27 cellular contexts compared by ENCODE assay signal in the genomic region with DNA sequence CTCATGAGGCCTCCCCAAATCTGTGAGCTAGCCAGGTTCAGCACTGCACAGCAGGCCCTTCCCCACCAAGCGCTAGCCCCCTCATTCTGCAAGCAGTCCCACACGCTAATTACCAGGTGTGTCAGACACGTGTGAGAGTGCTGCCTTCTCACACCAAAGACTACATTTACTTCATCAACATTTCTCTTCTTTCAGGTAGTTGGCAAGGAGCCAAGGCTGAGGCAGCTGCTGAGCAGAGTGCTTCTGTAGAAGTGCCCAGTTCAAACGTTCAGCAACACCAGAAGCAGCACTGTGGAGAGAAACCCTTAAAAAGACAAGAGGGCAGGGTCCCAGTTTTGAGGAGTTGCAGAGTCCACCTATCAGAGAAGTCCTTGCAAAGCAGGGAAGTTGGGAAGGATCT. TPM values are rescaled to one million over a fixed set of nuclear protein-coding genes. Genes with fewer than 3 reads are reported as not detected.
DNase-seq lines count a peak whose midpoint lies in the region; ATAC-seq, FAIRE-seq and TF ChIP-seq lines count a peak whose summit lies in the region.
"Had no signal": no experiment of that assay in that cellular context is flagged by ENCODE, and none has a peak within 500 bp of the region (broad histone marks: within the 10 kb centered on the region; RNA-seq: fewer than 3 reads in every experiment).

No MANE protein-coding gene starts in this region.

- H4K20me1 ChIP-seq in HepG2 (ENCODE audit: insufficient read depth, low read length) = no peaks in the 10 kb centered on the region

- CTCF ChIA-PET in HepG2 (lab: Yijun Ruan, JAX; ENCODE audit: low intra/inter-chr PET ratio, low total read pairs) = no interaction called here

- H3K9me3 Mint-ChIP-seq in nephron progenitor cell = peaks cover 91% of the 10 kb centered on the region

- BruUV-seq in HepG2 (replicated peaks; lab: Mats Ljungman, UMichigan) = no TSS peak

- H3K36me3 ChIP-seq in liver (ENCODE audit: control insufficient read depth in 4 of 4, insufficient read depth in 3 of 4, low read depth in 1 of 4, low read length in 3 of 4) (peaks cover 13 to 41% (median 35%) of the 10 kb centered on the region in 4 donors), HepG2 (replicated peaks in 1 of 2; ENCODE audit: control insufficient read depth in 1 of 2, insufficient read depth in 2 of 2, low read length in 2 of 2) (peaks cover 11 to 29% of the 10 kb centered on the region in 2 experiments; a peak in 4 of 5 replicates)

- DNase-seq in DMS53 (lab: John Stamatoyannopoulos, UW) (peak; percentile 73), DMS53 treated with DMSO at 0.1 percent for 48 hours (lab: John Stamatoyannopoulos, UW; ENCODE audit: unreplicated experiment) (no peak), HepG2 (ENCODE audit: low spot score) (no peak), NCI-H345 treated with DMSO at 0.1 percent for 48 hours (lab: John Stamatoyannopoulos, UW; ENCODE audit: unreplicated experiment) (peak; percentile 3), nephron progenitor cell (no peak)
- DNase-seq in activated CD8-positive, alpha-beta memory T cell treated with anti-CD3 and anti-CD28 coated beads, Interleukin-2, amount 50 U/mL, for 4 hours = no peak
- DNase-seq: 8988T, DMS79 treated with DMSO at 0.1 percent for 48 hours, GF-D8, GOT3, HCEC 1CT, Kasumi-1, NCI-H1694, NCI-H2029 treated with DMSO at 0.1 percent for 48 hours, NCI-H2171 treated with DMSO at 0.1 percent for 48 hours, NCI-H446, NCI-H524 treated with DMSO at 0.1 percent for 48 hours, SIG-M5 had no signal

- no peak overlapping the region for H2AFZ ChIP-seq in HepG2 (ENCODE audit: low read length)

- H3K27me3 ChIP-seq in liver (ENCODE audit: control insufficient read depth in 4 of 4, insufficient read depth in 4 of 4, low read length in 3 of 4) (no peaks in the 10 kb centered on the region), HepG2 (ENCODE audit: control insufficient read depth in 1 of 2, insufficient read depth in 2 of 2, low read length in 2 of 2) (no peaks in the 10 kb centered on the region)

- H3K4me3 ChIP-seq in liver (ENCODE audit: low read depth in 1 of 3, low read length in 3 of 3) = peak overlapping the region in 2 of 3 donors; percentile 36 to 60
- H3K4me3 ChIP-seq in HepG2 (replicated peaks in 1 of 3; ENCODE audit: insufficient read depth in 1 of 3, low read depth in 2 of 3, low read length in 3 of 3) = no peak overlapping the region
- H3K4me3 ChIP-seq: SK-N-MC had no signal

- no peaks in the 10 kb centered on the region for H3K4me1 ChIP-seq in liver (ENCODE audit: control insufficient read depth in 4 of 4, insufficient read depth in 4 of 4, low read length in 3 of 4)
- H3K4me1 ChIP-seq in HepG2 (ENCODE audit: insufficient read depth, low read length) = peaks cover 3% of the 10 kb centered on the region; the same call in 1 of the 2 replicates

- peaks cover 10 to 42% (median 39%) of the 10 kb centered on the region in 4 donors for H3K9me3 ChIP-seq in liver (ENCODE audit: control insufficient read depth in 4 of 4, low read length in 3 of 4)
- peaks cover 2% of the 10 kb centered on the region for H3K9me3 ChIP-seq in HepG2 (ENCODE audit: low read length)

- no peak overlapping the region for H3K27ac Mint-ChIP-seq in nephron progenitor cell
- H3K27ac Mint-ChIP-seq: IgD-negative memory B cell had no signal

- H3K27ac ChIP-seq in liver (ENCODE audit: low read depth in 1 of 2, low read length in 2 of 2) = no peak overlapping the region
- H3K27ac ChIP-seq in HepG2 (ENCODE audit: extremely low read length, insufficient read depth, low read length) = no peak overlapping the region
- H3K27ac ChIP-seq: SK-N-MC had no signal

- peaks cover 95% of the 10 kb centered on the region for H3K36me3 Mint-ChIP-seq in nephron progenitor cell (ENCODE audit: low read depth)

- peaks cover 2% of the 10 kb centered on the region for H3K4me1 Mint-ChIP-seq in nephron progenitor cell

- no peak overlapping the region for H3K9ac ChIP-seq in liver (ENCODE audit: low read depth in 1 of 2, low read length in 2 of 2)
- H3K9ac ChIP-seq in HepG2 (ENCODE audit: insufficient read depth, low read depth, low read length) = no peak overlapping the region

- TF ChIP-seq CTCF in liver (IDR thresholded peaks at IDR 0.05; ENCODE audit: low read depth, low read length, missing input control) (no peak), HepG2 (CRISPR knock-in tag; IDR thresholded peaks at IDR 0.05) (no peak), nephron progenitor cell (IDR thresholded peaks at IDR 0.05) (no peak)

- no peak overlapping the region for H3K4me3 Mint-ChIP-seq in nephron progenitor cell
- H3K4me3 Mint-ChIP-seq: IgD-negative memory B cell had no signal

- intact Hi-C loops in HepG2 (cut with micrococcal nuclease; ENCODE audit: unreplicated experiment) = no loop called here

- peaks cover 6% of the 10 kb centered on the region for H3K79me2 ChIP-seq in HepG2 (ENCODE audit: insufficient read depth, low read length)

- H3K4me2 ChIP-seq in HepG2 (ENCODE audit: low read depth, low read length) = no peak overlapping the region

- no peak for TF ChIP-seq POLR2A in HepG2 (IDR thresholded peaks at IDR 0.05; ENCODE audit: insufficient read depth in 1 of 2, low read depth in 2 of 2, low read length in 2 of 2)

- FAIRE-seq in HepG2 (lab: Jason Lieb, UNC) = no peak
- FAIRE-seq: D721Med, GM12892 had no signal

- in situ Hi-C loops in HepG2 (cut with HindIII; ENCODE audit: extremely low pct_ligation_motif_present, low pct_unique_long_range_greater_than_20kb) = no loop called here

- TF ChIP-seq EP300 in HepG2 (IDR thresholded peaks at IDR 0.05; ENCODE audit: low read depth in 2 of 2, low read length in 2 of 2) (no peak), HepG2 (CRISPR knock-in tag; IDR thresholded peaks at IDR 0.05; ENCODE audit: borderline replicate concordance) (no peak)

- POLR2A ChIA-PET in HepG2 (lab: Yijun Ruan, JAX) = no interaction called here

- no peak for ATAC-seq in HepG2
- ATAC-seq in HG03432 (IDR thresholded peaks at IDR 0.05; ENCODE audit: unreplicated experiment) = no peak
- ATAC-seq: Panc1 had no signal

- TF ChIP-seq RAD21 in liver (IDR thresholded peaks at IDR 0.05) (no peak), HepG2 (CRISPR knock-in tag; IDR thresholded peaks at IDR 0.05) (no peak)

- peaks cover 3% of the 10 kb centered on the region for H3K27me3 Mint-ChIP-seq in nephron progenitor cell (ENCODE audit: low read depth, poor library complexity)
- H3K27me3 Mint-ChIP-seq: IgD-negative memory B cell had no signal

- 93% methylated on average over 4 of the region's 4 CpGs for WGBS in liver
- 67% methylated on average over 4 of the region's 4 CpGs for WGBS in HepG2 (ENCODE audit: low lambda C conversion rate)

RNA-seq across cellular contexts. Expression of gene ZNF773, which starts 6.4 kb away (rescaled TPM):
- 1 to 10 TPM; 7.3 to 7.4 TPM for total RNA-seq in liver
- polyA plus RNA-seq in liver = 1 to 10 TPM; 1.4 to 1.7 TPM
- total RNA-seq in HepG2 (2016; rRNA removed; fragmentation: Illumina TruSeq; extraction: Trizol) = 6.7 and 6.9 TPM in 2 replicates
- total RNA-seq in HepG2 (2016; cell fraction: cytosol; rRNA removed; fragmentation: Illumina TruSeq; extraction: Trizol; ENCODE audit: low read depth) = 1.8 and 3.2 TPM in 2 replicates
- 5.9 and 6.7 TPM in 2 replicates for total RNA-seq in HepG2 (2016; cell fraction: insoluble cytoplasmic fraction; rRNA removed; fragmentation: Illumina TruSeq; extraction: Trizol)
- total RNA-seq in HepG2 (2016; cell fraction: membrane; rRNA removed; fragmentation: Illumina TruSeq; extraction: Trizol) = 4.3 and 4.9 TPM in 2 replicates
- 6.6 and 8.3 TPM in 2 replicates for total RNA-seq in HepG2 (2016; cell fraction: nucleus; rRNA removed; fragmentation: Illumina TruSeq; extraction: Trizol)
- polyA plus RNA-seq in HepG2 (2011; rRNA removed) = 5.7 and 7.3 TPM in 2 replicates
- 3.3 and 4.6 TPM in 2 replicates for polyA plus RNA-seq in HepG2 (2011; cell fraction: cytosol; rRNA removed)
- polyA plus RNA-seq in HepG2 (2011; cell fraction: nucleus; rRNA removed) = 17.8 and 28.1 TPM in 2 replicates
- 4.3 and 4.4 TPM in 2 replicates for polyA plus RNA-seq in HepG2 (2012)
- 0.51 and 0.62 TPM in 2 replicates for polyA plus RNA-seq in HepG2 (2016; cell fraction: cytosol; fragmentation: Illumina TruSeq; extraction: Trizol; ENCODE audit: low read depth)
- 4.2 and 5.0 TPM in 2 replicates for polyA plus RNA-seq in HepG2 (2016; cell fraction: insoluble cytoplasmic fraction; fragmentation: Illumina TruSeq; extraction: Trizol; ENCODE audit: low read depth)
- 1.2 and 1.3 TPM in 2 replicates for polyA plus RNA-seq in HepG2 (2016; cell fraction: membrane; fragmentation: Illumina TruSeq; extraction: Trizol; ENCODE audit: low read depth)
- polyA plus RNA-seq in HepG2 (2016; cell fraction: nucleus; fragmentation: Illumina TruSeq; extraction: Trizol; ENCODE audit: insufficient read depth, low read depth) = 8.5 and 10.0 TPM in 2 replicates
- polyA minus RNA-seq in HepG2 (2011; rRNA and poly(A)+ RNA removed; ENCODE audit: low replicate concordance) = 6.9 and 11.0 TPM in 2 replicates
- polyA minus RNA-seq in HepG2 (2011; cell fraction: cytosol; rRNA and poly(A)+ RNA removed) = 2.1 and 5.4 TPM in 2 replicates
- polyA minus RNA-seq in HepG2 (2011; cell fraction: nucleus; rRNA and poly(A)+ RNA removed) = 14.9 and 19.0 TPM in 2 replicates

RNA-seq across cellular contexts. Expression of gene ZNF419, which starts 18.6 kb away (rescaled TPM):
- 10 to 100 TPM in 1 of 2 donors, 1 to 10 TPM in 1; 4.2 to 12.4 TPM for total RNA-seq in liver
- 1 to 10 TPM; 1.9 to 3.2 TPM for polyA plus RNA-seq in liver
- 8.8 and 9.0 TPM in 2 replicates for total RNA-seq in HepG2 (2016; rRNA removed; fragmentation: Illumina TruSeq; extraction: Trizol)
- total RNA-seq in HepG2 (2016; cell fraction: cytosol; rRNA removed; fragmentation: Illumina TruSeq; extraction: Trizol; ENCODE audit: low read depth) = 2.4 and 2.5 TPM in 2 replicates
- 9.3 and 9.5 TPM in 2 replicates for total RNA-seq in HepG2 (2016; cell fraction: insoluble cytoplasmic fraction; rRNA removed; fragmentation: Illumina TruSeq; extraction: Trizol)
- total RNA-seq in HepG2 (2016; cell fraction: membrane; rRNA removed; fragmentation: Illumina TruSeq; extraction: Trizol) = 6.4 and 7.2 TPM in 2 replicates
- 8.5 and 8.9 TPM in 2 replicates for total RNA-seq in HepG2 (2016; cell fraction: nucleus; rRNA removed; fragmentation: Illumina TruSeq; extraction: Trizol)
- polyA plus RNA-seq in HepG2 (2011; rRNA removed) = 8.5 and 11.1 TPM in 2 replicates
- polyA plus RNA-seq in HepG2 (2011; cell fraction: cytosol; rRNA removed) = 6.6 and 6.9 TPM in 2 replicates
- 23.2 and 32.0 TPM in 2 replicates for polyA plus RNA-seq in HepG2 (2011; cell fraction: nucleus; rRNA removed)
- 6.4 and 7.9 TPM in 2 replicates for polyA plus RNA-seq in HepG2 (2012)
- 0.85 and 0.86 TPM in 2 replicates for polyA plus RNA-seq in HepG2 (2016; cell fraction: cytosol; fragmentation: Illumina TruSeq; extraction: Trizol; ENCODE audit: low read depth)
- 6.5 and 6.7 TPM in 2 replicates for polyA plus RNA-seq in HepG2 (2016; cell fraction: insoluble cytoplasmic fraction; fragmentation: Illumina TruSeq; extraction: Trizol; ENCODE audit: low read depth)
- 1.5 and 2.1 TPM in 2 replicates for polyA plus RNA-seq in HepG2 (2016; cell fraction: membrane; fragmentation: Illumina TruSeq; extraction: Trizol; ENCODE audit: low read depth)
- 13.0 and 16.4 TPM in 2 replicates for polyA plus RNA-seq in HepG2 (2016; cell fraction: nucleus; fragmentation: Illumina TruSeq; extraction: Trizol; ENCODE audit: insufficient read depth, low read depth)
- polyA minus RNA-seq in HepG2 (2011; rRNA and poly(A)+ RNA removed; ENCODE audit: low replicate concordance) = 6.1 and 6.3 TPM in 2 replicates
- polyA minus RNA-seq in HepG2 (2011; cell fraction: cytosol; rRNA and poly(A)+ RNA removed) = 3.4 and 4.5 TPM in 2 replicates
- 9.8 and 13.7 TPM in 2 replicates for polyA minus RNA-seq in HepG2 (2011; cell fraction: nucleus; rRNA and poly(A)+ RNA removed)

RNA-seq across cellular contexts. Expression of gene ZNF549, which starts 21.0 kb away (rescaled TPM):
- total RNA-seq in liver (1 to 10 TPM; 2.3 to 4.5 TPM), HepG2 (2016; rRNA removed; fragmentation: Illumina TruSeq; extraction: Trizol) (6.4 and 8.8 TPM in 2 replicates)
- polyA plus RNA-seq in liver (under 1 TPM; 0.66 to 0.67 TPM), HepG2 (2011; rRNA removed) (2.8 and 2.9 TPM in 2 replicates)
- 0.40 and 0.88 TPM in 2 replicates for total RNA-seq in HepG2 (2016; cell fraction: cytosol; rRNA removed; fragmentation: Illumina TruSeq; extraction: Trizol; ENCODE audit: low read depth)
- 6.1 and 8.5 TPM in 2 replicates for total RNA-seq in HepG2 (2016; cell fraction: insoluble cytoplasmic fraction; rRNA removed; fragmentation: Illumina TruSeq; extraction: Trizol)
- total RNA-seq in HepG2 (2016; cell fraction: membrane; rRNA removed; fragmentation: Illumina TruSeq; extraction: Trizol) = 3.1 and 3.7 TPM in 2 replicates
- 5.1 and 5.4 TPM in 2 replicates for total RNA-seq in HepG2 (2016; cell fraction: nucleus; rRNA removed; fragmentation: Illumina TruSeq; extraction: Trizol)
- 1.4 and 2.3 TPM in 2 replicates for polyA plus RNA-seq in HepG2 (2011; cell fraction: cytosol; rRNA removed)
- 2.0 and 3.0 TPM in 2 replicates for polyA plus RNA-seq in HepG2 (2011; cell fraction: nucleus; rRNA removed)
- 2.7 and 3.1 TPM in 2 replicates for polyA plus RNA-seq in HepG2 (2012)
- 0.15 and 0.24 TPM in 2 replicates for polyA plus RNA-seq in HepG2 (2016; cell fraction: cytosol; fragmentation: Illumina TruSeq; extraction: Trizol; ENCODE audit: low read depth)
- 3.9 TPM in 2 replicates for polyA plus RNA-seq in HepG2 (2016; cell fraction: insoluble cytoplasmic fraction; fragmentation: Illumina TruSeq; extraction: Trizol; ENCODE audit: low read depth)
- 0.61 and 0.85 TPM in 2 replicates for polyA plus RNA-seq in HepG2 (2016; cell fraction: membrane; fragmentation: Illumina TruSeq; extraction: Trizol; ENCODE audit: low read depth)
- 7.6 and 8.6 TPM in 2 replicates for polyA plus RNA-seq in HepG2 (2016; cell fraction: nucleus; fragmentation: Illumina TruSeq; extraction: Trizol; ENCODE audit: insufficient read depth, low read depth)
- 2.6 TPM in 1 of 2 replicates, not detected in the other for polyA minus RNA-seq in HepG2 (2011; rRNA and poly(A)+ RNA removed; ENCODE audit: low replicate concordance)
- 2.9 and 3.6 TPM in 2 replicates for polyA minus RNA-seq in HepG2 (2011; cell fraction: cytosol; rRNA and poly(A)+ RNA removed)
- polyA minus RNA-seq in HepG2 (2011; cell fraction: nucleus; rRNA and poly(A)+ RNA removed) = 6.6 and 9.2 TPM in 2 replicates

RNA-seq across cellular contexts. Expression of gene ZNF772, which starts 28.8 kb away (rescaled TPM):
- total RNA-seq in liver (10 to 100 TPM in 1 of 2 donors, 1 to 10 TPM in 1; 5.4 to 11.1 TPM), HepG2 (2016; rRNA removed; fragmentation: Illumina TruSeq; extraction: Trizol) (17.2 and 23.6 TPM in 2 replicates)
- polyA plus RNA-seq in liver (1 to 10 TPM in 1 of 2 donors, under 1 TPM in 1; 0.81 to 1.6 TPM), HepG2 (2011; rRNA removed) (3.1 and 4.0 TPM in 2 replicates)
- total RNA-seq in HepG2 (2016; cell fraction: cytosol; rRNA removed; fragmentation: Illumina TruSeq; extraction: Trizol; ENCODE audit: low read depth) = 1.1 and 1.9 TPM in 2 replicates
- total RNA-seq in HepG2 (2016; cell fraction: insoluble cytoplasmic fraction; rRNA removed; fragmentation: Illumina TruSeq; extraction: Trizol) = 16.3 and 23.2 TPM in 2 replicates
- total RNA-seq in HepG2 (2016; cell fraction: membrane; rRNA removed; fragmentation: Illumina TruSeq; extraction: Trizol) = 7.7 and 8.6 TPM in 2 replicates
- 18.6 and 20.2 TPM in 2 replicates for total RNA-seq in HepG2 (2016; cell fraction: nucleus; rRNA removed; fragmentation: Illumina TruSeq; extraction: Trizol)
- polyA plus RNA-seq in HepG2 (2011; cell fraction: cytosol; rRNA removed) = 2.7 and 3.3 TPM in 2 replicates
- 4.9 and 8.7 TPM in 2 replicates for polyA plus RNA-seq in HepG2 (2011; cell fraction: nucleus; rRNA removed)
- 2.8 and 3.3 TPM in 2 replicates for polyA plus RNA-seq in HepG2 (2012)
- 0.27 and 0.36 TPM in 2 replicates for polyA plus RNA-seq in HepG2 (2016; cell fraction: cytosol; fragmentation: Illumina TruSeq; extraction: Trizol; ENCODE audit: low read depth)
- polyA plus RNA-seq in HepG2 (2016; cell fraction: insoluble cytoplasmic fraction; fragmentation: Illumina TruSeq; extraction: Trizol; ENCODE audit: low read depth) = 8.2 and 9.6 TPM in 2 replicates
- polyA plus RNA-seq in HepG2 (2016; cell fraction: membrane; fragmentation: Illumina TruSeq; extraction: Trizol; ENCODE audit: low read depth) = 1.0 and 1.4 TPM in 2 replicates
- polyA plus RNA-seq in HepG2 (2016; cell fraction: nucleus; fragmentation: Illumina TruSeq; extraction: Trizol; ENCODE audit: insufficient read depth, low read depth) = 7.1 TPM in 2 replicates
- 0.58 and 15.5 TPM in 2 replicates for polyA minus RNA-seq in HepG2 (2011; rRNA and poly(A)+ RNA removed; ENCODE audit: low replicate concordance)
- 3.3 and 7.0 TPM in 2 replicates for polyA minus RNA-seq in HepG2 (2011; cell fraction: cytosol; rRNA and poly(A)+ RNA removed)
- polyA minus RNA-seq in HepG2 (2011; cell fraction: nucleus; rRNA and poly(A)+ RNA removed) = 30.5 and 38.8 TPM in 2 replicates

RNA-seq across cellular contexts. Expression of gene VN1R1, which starts 49.2 kb away (rescaled TPM):
- total RNA-seq in liver (under 1 TPM; 0.42 to 0.98 TPM), HepG2 (2016; rRNA removed; fragmentation: Illumina TruSeq; extraction: Trizol) (0.62 and 0.80 TPM in 2 replicates)
- polyA plus RNA-seq in liver (under 1 TPM; 0.14 to 0.19 TPM), HepG2 (2011; rRNA removed) (0.87 and 1.0 TPM in 2 replicates)
- total RNA-seq in HepG2 (2016; cell fraction: cytosol; rRNA removed; fragmentation: Illumina TruSeq; extraction: Trizol; ENCODE audit: low read depth) = 0.10 and 0.18 TPM in 2 replicates
- total RNA-seq in HepG2 (2016; cell fraction: insoluble cytoplasmic fraction; rRNA removed; fragmentation: Illumina TruSeq; extraction: Trizol) = 0.74 and 0.76 TPM in 2 replicates
- total RNA-seq in HepG2 (2016; cell fraction: membrane; rRNA removed; fragmentation: Illumina TruSeq; extraction: Trizol) = 0.21 and 0.22 TPM in 2 replicates
- 0.78 and 1.4 TPM in 2 replicates for total RNA-seq in HepG2 (2016; cell fraction: nucleus; rRNA removed; fragmentation: Illumina TruSeq; extraction: Trizol)
- polyA plus RNA-seq in HepG2 (2011; cell fraction: cytosol; rRNA removed) = 0.30 and 0.32 TPM in 2 replicates
- 1.3 and 1.6 TPM in 2 replicates for polyA plus RNA-seq in HepG2 (2011; cell fraction: nucleus; rRNA removed)
- 0.89 and 1.1 TPM in 2 replicates for polyA plus RNA-seq in HepG2 (2012)
- 0.07 and 0.08 TPM in 2 replicates for polyA plus RNA-seq in HepG2 (2016; cell fraction: cytosol; fragmentation: Illumina TruSeq; extraction: Trizol; ENCODE audit: low read depth)
- 0.38 and 0.56 TPM in 2 replicates for polyA plus RNA-seq in HepG2 (2016; cell fraction: insoluble cytoplasmic fraction; fragmentation: Illumina TruSeq; extraction: Trizol; ENCODE audit: low read depth)
- 0.12 and 0.13 TPM in 2 replicates for polyA plus RNA-seq in HepG2 (2016; cell fraction: membrane; fragmentation: Illumina TruSeq; extraction: Trizol; ENCODE audit: low read depth)
- polyA plus RNA-seq in HepG2 (2016; cell fraction: nucleus; fragmentation: Illumina TruSeq; extraction: Trizol; ENCODE audit: insufficient read depth, low read depth) = 2.2 and 2.7 TPM in 2 replicates
- 0.64 TPM in 1 of 2 replicates, not detected in the other for polyA minus RNA-seq in HepG2 (2011; rRNA and poly(A)+ RNA removed; ENCODE audit: low replicate concordance)
- polyA minus RNA-seq in HepG2 (2011; cell fraction: cytosol; rRNA and poly(A)+ RNA removed) = 0.30 TPM in 1 of 2 replicates, not detected in the other
- polyA minus RNA-seq in HepG2 (2011; cell fraction: nucleus; rRNA and poly(A)+ RNA removed) = 2.2 and 2.6 TPM in 2 replicates
- total RNA-seq: M059J, OCI-LY7 had no signal

Comparison
In these comparisons a context has a peak if more than half of its experiments do, and no peak if none do; other contexts are left out.
1. DNase-seq: peak in DMS53 (single experiment) and NCI-H345 treated with DMSO at 0.1 percent for 48 hours (single experiment); none in DMS53 treated with DMSO at 0.1 percent for 48 hours (single experiment), HepG2 (single experiment), activated CD8-positive, alpha-beta memory T cell treated with anti-CD3 and anti-CD28 coated beads, Interleukin-2, amount 50 U/mL, for 4 hours (single experiment) and nephron progenitor cell (single experiment).
2. H3K4me3 ChIP-seq: peak in liver (2 of 3); none in HepG2 (0 of 3).